ENCODE assay signal across 13 cellular contexts in genomic region chr12:31850268-31850667, GRCh38.
DNase-seq lines count a peak whose midpoint lies in the region; FAIRE-seq and TF ChIP-seq lines count a peak whose summit lies in the region.
"Had no signal": no experiment of that assay in that cellular context is flagged by ENCODE, and none has a peak within 500 bp of the region (broad histone marks: within the 10 kb centered on the region; RNA-seq: fewer than 3 reads in every experiment).

No MANE protein-coding gene starts in this region.

- no peaks in the 10 kb centered on the region for H3F3A ChIP-seq in smooth muscle cell (ENCODE audit: low read depth)

- POLR2A ChIA-PET in HEK293 (lab: Yijun Ruan, JAX), result no interaction called here

- H2AFZ ChIP-seq in smooth muscle cell (ENCODE audit: low read depth), result no peak overlapping the region

- H3K79me2 ChIP-seq in smooth muscle cell (ENCODE audit: low read depth), result no peaks in the 10 kb centered on the region

- CTCF ChIA-PET in HEK293 (lab: Yijun Ruan, JAX), result interaction anchor here (0.5 to 0.8 kb wide), 3 partner anchors 151 to 488 kb away, joined by 3 read pairs; no protein-coding TSS in a partner anchor

- no peak for TF ChIP-seq CTCF in HEK293 (tag by site-specific recombination; IDR thresholded peaks at IDR 0.05)
- TF ChIP-seq CTCF in kidney (IDR thresholded peaks at IDR 0.05; ENCODE audit: borderline replicate concordance, extremely low read depth, insufficient read depth), result no peak
- no peak for TF ChIP-seq CTCF in smooth muscle cell (IDR thresholded peaks at IDR 0.05; ENCODE audit: borderline replicate concordance, insufficient read depth, poor library complexity, severe bottlenecking)
- no peak for TF ChIP-seq CTCF in ascending aorta (IDR thresholded peaks at IDR 0.05)
- TF ChIP-seq CTCF in GM10266 (IDR thresholded peaks at IDR 0.05; ENCODE audit: control insufficient read depth, insufficient read depth, low read depth, missing control alignments), result no peak

- H3K4me3 ChIP-seq in HEK293 (ENCODE audit: low read depth, low read length) (no peak overlapping the region), kidney (ENCODE audit: low read length in 2 of 2) (no peak overlapping the region), smooth muscle cell (no peak overlapping the region), ascending aorta (no peak overlapping the region)

- intact Hi-C loops in kidney (cut with DNase I) (no loop called here), ascending aorta (cut with DNase I) (no loop called here)

- H3K27me3 ChIP-seq in smooth muscle cell (ENCODE audit: low read depth) (no peaks in the 10 kb centered on the region), ascending aorta (no peaks in the 10 kb centered on the region)

- H3K9me3 ChIP-seq in HEK293 (ENCODE audit: control insufficient read depth, insufficient read depth, low read depth, low read length), result no peaks in the 10 kb centered on the region
- H3K9me3 ChIP-seq in kidney (ENCODE audit: control insufficient read depth in 1 of 2, low read length in 2 of 2), result peaks cover 2 to 7% of the 10 kb centered on the region in 2 donors
- H3K9me3 ChIP-seq in smooth muscle cell (replicated peaks; ENCODE audit: low read depth), result peaks cover 20% of the 10 kb centered on the region
- H3K9me3 ChIP-seq in ascending aorta, result peaks cover 0 to 23% of the 10 kb centered on the region in 2 donors

- no peaks in the 10 kb centered on the region for H3K36me3 ChIP-seq in HEK293 (ENCODE audit: control insufficient read depth in 2 of 2, insufficient read depth in 1 of 2, low read length in 2 of 2)
- H3K36me3 ChIP-seq in kidney (ENCODE audit: control insufficient read depth in 1 of 2, insufficient read depth in 2 of 2, low read length in 2 of 2), result no peaks in the 10 kb centered on the region
- H3K36me3 ChIP-seq in smooth muscle cell (ENCODE audit: low read depth), result no peaks in the 10 kb centered on the region
- no peaks in the 10 kb centered on the region for H3K36me3 ChIP-seq in ascending aorta

- H4K20me1 ChIP-seq in smooth muscle cell (ENCODE audit: low read depth), result no peaks in the 10 kb centered on the region

- DNase-seq in ELR (ENCODE audit: low read depth) (peak; percentile 10), amniotic epithelial cell (ENCODE audit: low read depth) (peak; percentile 11), kidney (no peak), smooth muscle cell (lab: John Stamatoyannopoulos, UW; ENCODE audit: unreplicated experiment) (no peak), ascending aorta (ENCODE audit: low spot score in 2 of 2) (no peak), GM10266 (ENCODE audit: extremely low spot score) (no peak)
- DNase-seq: C1 segment of cervical spinal cord; CD4-positive, alpha-beta T cell; DMS153; GOT3; H9 had no signal

- H3K4me1 ChIP-seq in HEK293 (ENCODE audit: control insufficient read depth, insufficient read depth, low read length) (no peaks in the 10 kb centered on the region), kidney (ENCODE audit: control insufficient read depth in 1 of 2, insufficient read depth in 1 of 2, low read depth in 1 of 2, low read length in 2 of 2) (peaks cover 3 to 11% of the 10 kb centered on the region in 2 donors), smooth muscle cell (ENCODE audit: low read depth) (no peaks in the 10 kb centered on the region), ascending aorta (no peaks in the 10 kb centered on the region)

- no peak overlapping the region for H3K27ac ChIP-seq in HEK293 (ENCODE audit: extremely low read depth, low read depth, low read length)
- H3K27ac ChIP-seq in kidney (ENCODE audit: low read depth in 2 of 2, low read length in 2 of 2), result no peak overlapping the region
- H3K27ac ChIP-seq in smooth muscle cell (ENCODE audit: low read depth), result no peak overlapping the region
- H3K27ac ChIP-seq in ascending aorta, result no peak overlapping the region

- no peak overlapping the region for H3K9ac ChIP-seq in kidney (ENCODE audit: low read length in 2 of 2)
- H3K9ac ChIP-seq in smooth muscle cell (ENCODE audit: low read depth), result no peak overlapping the region

- 61% methylated on average over 3 of the region's 3 CpGs for WGBS in smooth muscle cell (ENCODE audit: low lambda C conversion rate)

- no peak overlapping the region for H3K4me2 ChIP-seq in smooth muscle cell

- FAIRE-seq in kidney (lab: Jason Lieb, UNC), result peak; percentile 49
- FAIRE-seq: GM12891 had no signal

TF ChIP-seq in HEK293, 187 proteins besides CTCF, POLR2A, EP300 and RAD21:
- TF ChIP-seq GLI4 (tag by site-specific recombination; IDR thresholded peaks at IDR 0.05) (no peak), ZNF132 (tag by site-specific recombination; IDR thresholded peaks at IDR 0.05; ENCODE audit: borderline replicate concordance) (no peak), ZNF26 (tag by site-specific recombination; IDR thresholded peaks at IDR 0.05) (peak; percentile 66), ZNF639 (tag by site-specific recombination; IDR thresholded peaks at IDR 0.05) (no peak), ZNF549 (tag by site-specific recombination; IDR thresholded peaks at IDR 0.05) (peak; percentile 65; the same call in 1 of the 2 replicates), KLF16 (tag by site-specific recombination; IDR thresholded peaks at IDR 0.05) (no peak), SCRT1 (tag by site-specific recombination; IDR thresholded peaks at IDR 0.05; ENCODE audit: borderline replicate concordance) (0 out of 2 replicates have a peak, but pooled peaks have one; percentile 11), ZNF558 (tag by site-specific recombination; IDR thresholded peaks at IDR 0.05) (no peak), ZNF169 (tag by site-specific recombination; IDR thresholded peaks at IDR 0.05) (0 out of 2 replicates have a peak, but pooled peaks have one; percentile 72), ZNF544 (tag by site-specific recombination; IDR thresholded peaks at IDR 0.05) (peak; percentile 70; the same call in 1 of the 2 replicates), ZNF473 (tag by site-specific recombination; IDR thresholded peaks at IDR 0.05) (no peak), SETDB1 (IDR thresholded peaks at IDR 0.05; ENCODE audit: insufficient read length, low read length) (peak; percentile 99), SCRT2 (tag by site-specific recombination; IDR thresholded peaks at IDR 0.05) (peak; percentile 81), ZNF837 (tag by site-specific recombination; IDR thresholded peaks at IDR 0.05) (no peak), BCL11A (tag by site-specific recombination; IDR thresholded peaks at IDR 0.05; ENCODE audit: low read depth) (no peak), ZNF621 (tag by site-specific recombination; IDR thresholded peaks at IDR 0.05) (0 out of 2 replicates have a peak, but pooled peaks have one; percentile 55), ZNF626 (tag by site-specific recombination; IDR thresholded peaks at IDR 0.05) (peak; percentile 64; the same call in 1 of the 2 replicates), ZNF416 (tag by site-specific recombination; IDR thresholded peaks at IDR 0.05) (peak; percentile 78; the same call in 1 of the 2 replicates), RBAK (tag by site-specific recombination; IDR thresholded peaks at IDR 0.05) (0 out of 2 replicates have a peak, but pooled peaks have one; percentile 26), ZNF2 (tag by site-specific recombination; IDR thresholded peaks at IDR 0.05) (0 out of 2 replicates have a peak, but pooled peaks have one; percentile 37)

Comparison
In these comparisons a context has a peak if more than half of its experiments do, and no peak if none do; other contexts are left out.
1. DNase-seq: peak in ELR (single experiment) and amniotic epithelial cell (single experiment); none in kidney (single experiment), smooth muscle cell (single experiment), ascending aorta (0 of 2) and GM10266 (single experiment).